ENCODE assay signal across 1 cellular context in the genomic region with DNA sequence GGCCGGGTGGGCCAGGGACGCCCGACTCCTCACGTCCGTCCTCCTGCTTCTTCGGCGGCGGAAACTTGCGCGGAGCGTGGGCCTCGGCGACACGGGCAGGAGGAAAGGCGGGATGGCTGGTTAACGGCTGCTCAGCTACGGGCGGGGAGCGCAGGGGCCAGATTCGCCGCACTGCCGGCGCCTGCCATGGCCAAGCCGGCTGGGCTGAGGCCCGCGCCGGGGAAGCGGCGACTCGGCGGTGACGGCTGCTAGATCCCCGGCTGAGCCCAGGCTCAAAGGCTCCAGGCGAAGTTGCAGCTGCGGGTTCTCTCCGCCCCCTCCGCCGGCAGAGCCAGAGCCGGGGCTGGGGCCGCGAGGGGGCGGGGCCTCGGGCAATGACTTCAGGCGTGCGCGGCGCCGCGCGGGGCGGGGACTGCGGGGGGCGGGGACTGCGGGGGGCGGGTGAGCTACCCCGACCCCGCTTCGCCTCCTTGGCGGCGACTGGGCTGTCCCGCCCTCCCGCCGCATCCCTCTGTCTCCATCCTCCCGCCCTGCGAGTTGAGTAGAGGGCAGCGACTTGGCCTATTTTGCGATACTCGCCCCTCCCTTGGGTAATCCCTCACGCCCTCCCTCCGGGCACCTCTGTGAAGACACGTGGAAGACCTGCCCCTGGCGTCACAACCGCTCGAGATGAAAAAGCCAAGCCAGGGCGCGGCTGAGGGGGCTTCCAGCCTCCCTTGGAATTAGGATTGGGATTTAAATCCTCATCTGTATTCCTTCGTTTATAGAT.
A peak's percentile ranks its signal among the peaks of the same experiment; 100 is the strongest.
TF ChIP-seq lines count a peak whose summit lies in the region.

A gene (minus strand): TSS at position 310 of the 769 bp plus-strand sequence. CDS start 322 bp downstream, outside the sequence.

TF ChIP-seq in SK-N-SH, 30 proteins besides CTCF, POLR2A, EP300 and RAD21 (continued from another document):
- TF ChIP-seq, protein P1, sequence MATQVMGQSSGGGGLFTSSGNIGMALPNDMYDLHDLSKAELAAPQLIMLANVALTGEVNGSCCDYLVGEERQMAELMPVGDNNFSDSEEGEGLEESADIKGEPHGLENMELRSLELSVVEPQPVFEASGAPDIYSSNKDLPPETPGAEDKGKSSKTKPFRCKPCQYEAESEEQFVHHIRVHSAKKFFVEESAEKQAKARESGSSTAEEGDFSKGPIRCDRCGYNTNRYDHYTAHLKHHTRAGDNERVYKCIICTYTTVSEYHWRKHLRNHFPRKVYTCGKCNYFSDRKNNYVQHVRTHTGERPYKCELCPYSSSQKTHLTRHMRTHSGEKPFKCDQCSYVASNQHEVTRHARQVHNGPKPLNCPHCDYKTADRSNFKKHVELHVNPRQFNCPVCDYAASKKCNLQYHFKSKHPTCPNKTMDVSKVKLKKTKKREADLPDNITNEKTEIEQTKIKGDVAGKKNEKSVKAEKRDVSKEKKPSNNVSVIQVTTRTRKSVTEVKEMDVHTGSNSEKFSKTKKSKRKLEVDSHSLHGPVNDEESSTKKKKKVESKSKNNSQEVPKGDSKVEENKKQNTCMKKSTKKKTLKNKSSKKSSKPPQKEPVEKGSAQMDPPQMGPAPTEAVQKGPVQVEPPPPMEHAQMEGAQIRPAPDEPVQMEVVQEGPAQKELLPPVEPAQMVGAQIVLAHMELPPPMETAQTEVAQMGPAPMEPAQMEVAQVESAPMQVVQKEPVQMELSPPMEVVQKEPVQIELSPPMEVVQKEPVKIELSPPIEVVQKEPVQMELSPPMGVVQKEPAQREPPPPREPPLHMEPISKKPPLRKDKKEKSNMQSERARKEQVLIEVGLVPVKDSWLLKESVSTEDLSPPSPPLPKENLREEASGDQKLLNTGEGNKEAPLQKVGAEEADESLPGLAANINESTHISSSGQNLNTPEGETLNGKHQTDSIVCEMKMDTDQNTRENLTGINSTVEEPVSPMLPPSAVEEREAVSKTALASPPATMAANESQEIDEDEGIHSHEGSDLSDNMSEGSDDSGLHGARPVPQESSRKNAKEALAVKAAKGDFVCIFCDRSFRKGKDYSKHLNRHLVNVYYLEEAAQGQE (IDR thresholded peaks at IDR 0.05; ENCODE audit: low read depth, low read length) = no peak
- peak; percentile 8; the same call in 1 of the 2 replicates for TF ChIP-seq FOXM1 (IDR thresholded peaks at IDR 0.05; ENCODE audit: low read depth)
- no peak for TF ChIP-seq GABPA (IDR thresholded peaks at IDR 0.05; ENCODE audit: low read depth)
- TF ChIP-seq RXRA (IDR thresholded peaks at IDR 0.05; ENCODE audit: borderline replicate concordance, low read depth) = no peak
- TF ChIP-seq RFX5 (IDR thresholded peaks at IDR 0.05; ENCODE audit: low read length) = no peak
- no peak for TF ChIP-seq NFIC (IDR thresholded peaks at IDR 0.05; ENCODE audit: borderline replicate concordance)
- TF ChIP-seq, protein P2, sequence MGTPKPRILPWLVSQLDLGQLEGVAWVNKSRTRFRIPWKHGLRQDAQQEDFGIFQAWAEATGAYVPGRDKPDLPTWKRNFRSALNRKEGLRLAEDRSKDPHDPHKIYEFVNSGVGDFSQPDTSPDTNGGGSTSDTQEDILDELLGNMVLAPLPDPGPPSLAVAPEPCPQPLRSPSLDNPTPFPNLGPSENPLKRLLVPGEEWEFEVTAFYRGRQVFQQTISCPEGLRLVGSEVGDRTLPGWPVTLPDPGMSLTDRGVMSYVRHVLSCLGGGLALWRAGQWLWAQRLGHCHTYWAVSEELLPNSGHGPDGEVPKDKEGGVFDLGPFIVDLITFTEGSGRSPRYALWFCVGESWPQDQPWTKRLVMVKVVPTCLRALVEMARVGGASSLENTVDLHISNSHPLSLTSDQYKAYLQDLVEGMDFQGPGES (IDR thresholded peaks at IDR 0.05; ENCODE audit: low read depth, low read length) = no peak
- no peak for TF ChIP-seq TEAD4 (IDR thresholded peaks at IDR 0.05; ENCODE audit: borderline replicate concordance, insufficient read depth)
- peak; percentile 67; the same call in 1 of the 2 replicates for TF ChIP-seq MXI1 (IDR thresholded peaks at IDR 0.05; ENCODE audit: low read depth, low read length)
- no peak for TF ChIP-seq JUND (IDR thresholded peaks at IDR 0.05)
- 0 out of 2 replicates have a peak, but pooled peaks have one; percentile 16 for TF ChIP-seq SIN3A (IDR thresholded peaks at IDR 0.05; ENCODE audit: borderline replicate concordance, low read depth, low read length)
- TF ChIP-seq FOSL2 (IDR thresholded peaks at IDR 0.05; ENCODE audit: borderline replicate concordance, low read depth) = no peak
- no peak for TF ChIP-seq EZH2phosphoT487 (IDR thresholded peaks at IDR 0.05; ENCODE audit: borderline replicate concordance, low read depth)
- no peak for TF ChIP-seq FOXJ3 (CRISPR knock-in tag; IDR thresholded peaks at IDR 0.05)
- no peak for TF ChIP-seq NRF1 (IDR thresholded peaks at IDR 0.05; ENCODE audit: low read depth, low read length)
